In genomic region chr1:164061528-164061927, GRCh38 we compare ENCODE assay signal across 17 cellular contexts.
DNase-seq lines count a peak whose midpoint lies in the region; ATAC-seq and TF ChIP-seq lines count a peak whose summit lies in the region.
"Had no signal": no experiment of that assay in that cellular context is flagged by ENCODE, and none has a peak within 500 bp of the region (broad histone marks: within the 10 kb centered on the region; RNA-seq: fewer than 3 reads in every experiment).

No MANE protein-coding gene starts in this region.

- H2AK5ac ChIP-seq in neuronal stem cell (ENCODE audit: low read depth, low read length), result peak overlapping the region; percentile 61

- TF ChIP-seq CTCF in left ventricle myocardium inferior (IDR thresholded peaks at IDR 0.05; ENCODE audit: borderline replicate concordance), result no peak

- no peak overlapping the region for H3K9ac ChIP-seq in neuronal stem cell (ENCODE audit: low read depth, low read length, poor library complexity)
- H3K9ac ChIP-seq: BLaER1 had no signal

- no peak overlapping the region for H2BK120ac ChIP-seq in neuronal stem cell (ENCODE audit: low read depth, low read length)

- no peaks in the 10 kb centered on the region for H3K4me1 Mint-ChIP-seq in stimulated activated memory B cell treated with anti-CD40 and anti-IgM and Interleukin-4, amounts not matched to agents 10 μg/mL and 1 μg/mL and 100 μg/mL, for 72 hours
- H3K4me1 Mint-ChIP-seq: CD14-positive monocyte; CD4-positive, alpha-beta memory T cell; GM23338 had no signal

- H4K91ac ChIP-seq in neuronal stem cell (ENCODE audit: low read depth, low read length, poor library complexity), result no peak overlapping the region

- ATAC-seq in Right ventricle myocardium inferior, result no peak
- ATAC-seq in stimulated activated memory B cell treated with anti-CD40 and anti-IgM and Interleukin-4, amounts not matched to agents 10 μg/mL and 1 μg/mL and 100 μg/mL, for 72 hours, result peak; percentile 47
- ATAC-seq in GM19328 (IDR thresholded peaks at IDR 0.05; ENCODE audit: unreplicated experiment), result no peak
- ATAC-seq: GM23338, HepG2 had no signal

- WGBS in neuronal stem cell (ENCODE audit: extremely low coverage in 2 of 2, insufficient read length in 2 of 2, insufficient replicate concordance in 1 of 2), 2 donors, result no CpG with 5 or more reads among the region's 3 CpGs

- H3K9me3 Mint-ChIP-seq in stimulated activated memory B cell treated with anti-CD40 and anti-IgM and Interleukin-4, amounts not matched to agents 10 μg/mL and 1 μg/mL and 100 μg/mL, for 72 hours, result peaks cover 4% of the 10 kb centered on the region
- H3K9me3 Mint-ChIP-seq: GM23338 had no signal

- intact Hi-C loops in Right ventricle myocardium inferior (cut with DNase I), result no loop called here
- intact Hi-C loops in left ventricle myocardium inferior (cut with micrococcal nuclease), result no loop called here

- H3K4me3 Mint-ChIP-seq in stimulated activated memory B cell treated with anti-CD40 and anti-IgM and Interleukin-4, amounts not matched to agents 10 μg/mL and 1 μg/mL and 100 μg/mL, for 72 hours, result no peak overlapping the region
- H3K4me3 Mint-ChIP-seq: CD14-positive monocyte; CD4-positive, alpha-beta memory T cell; GM23338 had no signal

- H3K36me3 Mint-ChIP-seq in stimulated activated memory B cell treated with anti-CD40 and anti-IgM and Interleukin-4, amounts not matched to agents 10 μg/mL and 1 μg/mL and 100 μg/mL, for 72 hours, result no peaks in the 10 kb centered on the region
- H3K36me3 Mint-ChIP-seq: CD14-positive monocyte; CD4-positive, alpha-beta memory T cell had no signal

- no peaks in the 10 kb centered on the region for H3K79me1 ChIP-seq in neuronal stem cell (ENCODE audit: low read depth, low read length)

- H3K4me1 ChIP-seq in left ventricle myocardium inferior (peaks cover 4% of the 10 kb centered on the region), neuronal stem cell (ENCODE audit: control insufficient read depth in 2 of 2, insufficient read depth in 1 of 2, low read depth in 1 of 2, low read length in 2 of 2) (no peaks in the 10 kb centered on the region)
- H3K4me1 ChIP-seq: BLaER1 had no signal

- H3K14ac ChIP-seq in neuronal stem cell (ENCODE audit: low read length), result no peak overlapping the region

- H3K27ac ChIP-seq in left ventricle myocardium inferior (replicated peaks) (no peak overlapping the region), neuronal stem cell (replicated peaks; ENCODE audit: low read length) (no peak overlapping the region)
- H3K27ac ChIP-seq: BLaER1 had no signal

- H3K9me3 ChIP-seq in left ventricle myocardium inferior (replicated peaks) (no peaks in the 10 kb centered on the region), neuronal stem cell (replicated peaks in 1 of 2; ENCODE audit: control insufficient read depth in 2 of 2, insufficient read depth in 1 of 2, low read depth in 1 of 2, low read length in 2 of 2) (no peaks in the 10 kb centered on the region)
- H3K9me3 ChIP-seq: BLaER1 had no signal

- H3K27me3 Mint-ChIP-seq in stimulated activated memory B cell treated with anti-CD40 and anti-IgM and Interleukin-4, amounts not matched to agents 10 μg/mL and 1 μg/mL and 100 μg/mL, for 72 hours, result no peaks in the 10 kb centered on the region
- H3K27me3 Mint-ChIP-seq: CD4-positive, alpha-beta memory T cell had no signal

- peak; percentile 25 for DNase-seq in Right ventricle myocardium inferior (ENCODE audit: missing footprints)
- no peak for DNase-seq in left ventricle myocardium inferior
- no peak for DNase-seq in neuronal stem cell (ENCODE audit: low spot score)
- no peak for DNase-seq in inferior parietal cortex (ENCODE audit: extremely low spot score)
- no peak for DNase-seq in iPS-NIHi7 (ENCODE audit: extremely low spot score)
- DNase-seq: 8988T, DMS153, DMS79, GDM1, HCEC 1CT had no signal

- H2BK12ac ChIP-seq in neuronal stem cell (ENCODE audit: low read length), result no peak overlapping the region

- H3K4ac ChIP-seq in neuronal stem cell (ENCODE audit: low read length), result peak overlapping the region; percentile 23

- no peak overlapping the region for H2BK15ac ChIP-seq in neuronal stem cell (ENCODE audit: low read length)

- H3K18ac ChIP-seq in neuronal stem cell (ENCODE audit: low read length), result peak overlapping the region; percentile 72

- no peaks in the 10 kb centered on the region for H3K27me3 ChIP-seq in left ventricle myocardium inferior (ENCODE audit: low read depth)
- H3K27me3 ChIP-seq in neuronal stem cell (ENCODE audit: control insufficient read depth in 3 of 3, insufficient read depth in 3 of 3, low read depth in 1 of 3, low read length in 3 of 3), result no peaks in the 10 kb centered on the region
- H3K27me3 ChIP-seq: BLaER1 had no signal

- no peak overlapping the region for H3K4me3 ChIP-seq in left ventricle myocardium inferior
- no peak overlapping the region for H3K4me3 ChIP-seq in neuronal stem cell (ENCODE audit: low read length in 2 of 2)
- H3K4me3 ChIP-seq: BLaER1, GM23338 had no signal

- H3K23ac ChIP-seq in neuronal stem cell (ENCODE audit: low read depth, low read length, poor library complexity), result no peak overlapping the region

- H2AFZ ChIP-seq in neuronal stem cell (ENCODE audit: low read length), result no peak overlapping the region

- H2BK5ac ChIP-seq in neuronal stem cell (ENCODE audit: low read length), result no peak overlapping the region

- H3K27ac Mint-ChIP-seq in stimulated activated memory B cell treated with anti-CD40 and anti-IgM and Interleukin-4, amounts not matched to agents 10 μg/mL and 1 μg/mL and 100 μg/mL, for 72 hours, result no peak overlapping the region
- H3K27ac Mint-ChIP-seq: CD14-positive monocyte; CD4-positive, alpha-beta memory T cell; GM23338 had no signal

- H4K8ac ChIP-seq in neuronal stem cell (ENCODE audit: low read depth, low read length), result no peak overlapping the region

- H3K4me2 ChIP-seq in neuronal stem cell (ENCODE audit: insufficient read depth, low read length, poor library complexity, severe bottlenecking), result no peak overlapping the region
- H3K4me2 ChIP-seq: BLaER1, GM23338 had no signal

- H3K36me3 ChIP-seq in left ventricle myocardium inferior (no peaks in the 10 kb centered on the region), neuronal stem cell (replicated peaks in 1 of 2; ENCODE audit: control insufficient read depth in 2 of 2, insufficient read depth in 2 of 2, low read length in 2 of 2) (no peaks in the 10 kb centered on the region)
- H3K36me3 ChIP-seq: BLaER1 had no signal
